ENCODE assay signal across 8 cellular contexts in the genomic region with DNA sequence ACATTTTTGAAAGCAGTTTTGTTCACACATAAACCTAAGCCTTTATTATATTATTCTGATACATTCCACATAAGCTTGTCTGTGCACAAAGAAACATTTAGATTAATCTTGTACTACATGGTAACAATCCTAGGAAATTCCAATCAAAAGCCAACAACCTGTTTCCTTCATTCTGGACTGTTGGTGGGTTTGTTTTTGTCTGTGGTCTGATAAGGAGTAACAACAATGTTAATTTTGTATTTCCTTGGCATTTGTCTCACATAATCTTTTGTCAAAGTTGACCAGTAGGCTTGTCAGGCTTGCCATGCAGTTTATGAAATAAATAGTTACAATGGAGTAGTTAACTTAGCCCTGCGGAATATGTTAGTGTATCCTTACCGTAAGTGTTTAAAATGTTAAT.
DNase-seq lines count a peak whose midpoint lies in the region; ATAC-seq, FAIRE-seq and TF ChIP-seq lines count a peak whose summit lies in the region.

No MANE protein-coding gene starts in this region.

- peak overlapping the region; percentile 100 for H3K27ac Mint-ChIP-seq in natural killer cell treated with Interleukin-12 subunit alpha and Interleukin-12 subunit beta and Interleukin-15 and Interleukin-18, amount 100 ng/mL, for 72 hours

- no peaks in the 10 kb centered on the region for H3K27me3 Mint-ChIP-seq in natural killer cell treated with Interleukin-12 subunit alpha and Interleukin-12 subunit beta and Interleukin-15 and Interleukin-18, amount 100 ng/mL, for 72 hours

- peaks cover 71 to 78% of the 10 kb centered on the region in 2 donors for H3K4me1 Mint-ChIP-seq in natural killer cell treated with Interleukin-12 subunit alpha and Interleukin-12 subunit beta and Interleukin-15 and Interleukin-18, amount 100 ng/mL, for 72 hours (ENCODE audit: low read depth in 2 of 2)

- no peaks in the 10 kb centered on the region for H3K27me3 ChIP-seq in brain microvascular endothelial cell (replicated peaks)

- H3K4me3 ChIP-seq in A549 (no peak overlapping the region), brain microvascular endothelial cell (ENCODE audit: low read depth, low read length) (no peak overlapping the region)

- CTCF ChIA-PET in A549 (lab: Yijun Ruan, JAX) = interaction anchor here (0.7 kb wide), 2 partner anchors 75 to 225 kb away, joined by 3 to 4 read pairs; no protein-coding TSS in a partner anchor

- peaks cover 6% of the 10 kb centered on the region; the same call in 1 of the 2 replicates for H3K36me3 ChIP-seq in KOPT-K1 (ENCODE audit: insufficient read depth, low read length)
- no peaks in the 10 kb centered on the region for H3K36me3 ChIP-seq in brain microvascular endothelial cell (replicated peaks)

- POLR2A ChIA-PET in A549 (lab: Yijun Ruan, JAX) = interaction anchor here (1.9 to 2.3 kb wide), 2 partner anchors 43 to 184 kb away, joined by 5 to 8 read pairs; no protein-coding TSS in a partner anchor

- 98% methylated on average over 2 of the region's 2 CpGs for WGBS in A549 (ENCODE audit: missing lambda C conversion rate)

- TF ChIP-seq CTCF in A549 (IDR thresholded peaks at IDR 0.05) (no peak), brain microvascular endothelial cell (IDR thresholded peaks at IDR 0.05; ENCODE audit: low read depth, low read length, missing control alignments) (no peak)

- H3K4me1 ChIP-seq in A549 = peaks cover 64% of the 10 kb centered on the region

- no peak for TF ChIP-seq POLR2A in A549 (IDR thresholded peaks at IDR 0.05; ENCODE audit: low read length)

- in situ Hi-C loops in brain microvascular endothelial cell (cut with HindIII; ENCODE audit: low pct_ligation_motif_present, low sequenced_read_pairs) = no loop called here

- H3K27ac ChIP-seq in A549 = peak overlapping the region; percentile 76 to 90
- H3K27ac ChIP-seq in KOPT-K1 (ENCODE audit: low read depth, low read length, poor library complexity, severe bottlenecking) = peak overlapping the region; percentile 46
- H3K27ac ChIP-seq in brain microvascular endothelial cell = peak overlapping the region; percentile 100

- H3K9me3 ChIP-seq in A549 (no peaks in the 10 kb centered on the region), KOPT-K1 (ENCODE audit: insufficient read depth, low read length, poor library complexity, severe bottlenecking) (peaks cover 8% of the 10 kb centered on the region)

- H3K9me3 Mint-ChIP-seq in natural killer cell treated with Interleukin-12 subunit alpha and Interleukin-12 subunit beta and Interleukin-15 and Interleukin-18, amount 100 ng/mL, for 72 hours = no peaks in the 10 kb centered on the region

- no peak for FAIRE-seq in A549 (lab: Jason Lieb, UNC)

- H3K36me3 Mint-ChIP-seq in natural killer cell treated with Interleukin-12 subunit alpha and Interleukin-12 subunit beta and Interleukin-15 and Interleukin-18, amount 100 ng/mL, for 72 hours = peaks cover 4% of the 10 kb centered on the region

- DNase-seq in A549 (ENCODE audit: low read depth in 1 of 2, low spot score in 1 of 2) = no peak
- DNase-seq in brain microvascular endothelial cell = no peak
- no peak for DNase-seq in natural killer cell treated with Interleukin-12 subunit alpha and Interleukin-12 subunit beta and Interleukin-15 and Interleukin-18, amount 100 ng/mL, for 72 hours (ENCODE audit: low spot score)
- DNase-seq in mucosa of gallbladder (ENCODE audit: low spot score) = no peak
- no peak for DNase-seq in AG08395 (ENCODE audit: low spot score)

- peak overlapping the region; percentile 96 for H3K4me3 Mint-ChIP-seq in natural killer cell treated with Interleukin-12 subunit alpha and Interleukin-12 subunit beta and Interleukin-15 and Interleukin-18, amount 100 ng/mL, for 72 hours

- no peak for TF ChIP-seq EP300 in A549 (IDR thresholded peaks at IDR 0.05)

- ATAC-seq in A549 (no peak), GM18867 (IDR thresholded peaks at IDR 0.05; ENCODE audit: unreplicated experiment) (no peak), GM21717 (IDR thresholded peaks at IDR 0.05; ENCODE audit: unreplicated experiment) (no peak)
- no peak for ATAC-seq in natural killer cell treated with Interleukin-12 subunit alpha and Interleukin-12 subunit beta and Interleukin-15 and Interleukin-18, amount 100 ng/mL, for 72 hours

- TF ChIP-seq RAD21 in A549 (conservative IDR thresholded peaks at IDR 0.05 in 1 of 2, IDR thresholded peaks at IDR 0.05 in 1 of 2) = no peak

- H3K4me2 ChIP-seq in A549 = peak overlapping the region; percentile 60

TF ChIP-seq in A549, 52 proteins besides CTCF, POLR2A, EP300 and RAD21:
- TF ChIP-seq CBX8 (IDR thresholded peaks at IDR 0.05) (no peak), HOXA7 (CRISPR knock-in tag; IDR thresholded peaks at IDR 0.05) (no peak), ELK1 (IDR thresholded peaks at IDR 0.05; ENCODE audit: low read depth, low read length) (no peak), CHD4 (IDR thresholded peaks at IDR 0.05; ENCODE audit: borderline replicate concordance) (no peak), FOSB (CRISPR knock-in tag; IDR thresholded peaks at IDR 0.05) (no peak), CBX2 (IDR thresholded peaks at IDR 0.05; ENCODE audit: borderline replicate concordance, low read depth) (no peak)

Comparison
In these comparisons a context has a peak if more than half of its experiments do, and no peak if none do; other contexts are left out.
1. H3K27ac ChIP-seq: peak in every context shown above with its lines; median percentile 100 in brain microvascular endothelial cell; 83 in A549; 46 in KOPT-K1.